ENCODE assay signal across 12 cellular contexts in genomic region chr1:31712041-31712440, GRCh38. TPM values are rescaled to one million over a fixed set of nuclear protein-coding genes. Genes with fewer than 3 reads are reported as not detected.
DNase-seq lines count a peak whose midpoint lies in the region; ATAC-seq lines count a peak whose summit lies in the region.
"Had no signal": no experiment of that assay in that cellular context is flagged by ENCODE, and none has a peak within 500 bp of the region (broad histone marks: within the 10 kb centered on the region; RNA-seq: fewer than 3 reads in every experiment).

No MANE protein-coding gene starts in this region.

- H3K27me3 ChIP-seq in SJSA1 (replicated peaks) (no peaks in the 10 kb centered on the region), rectal smooth muscle tissue (ENCODE audit: control insufficient read depth, insufficient read depth, low read length) (no peaks in the 10 kb centered on the region)

- H3K4me3 ChIP-seq in SJSA1 (no peak overlapping the region), rectal smooth muscle tissue (ENCODE audit: low read length) (no peak overlapping the region)

- ATAC-seq in HG02884 (IDR thresholded peaks at IDR 0.05; ENCODE audit: unreplicated experiment) (no peak), GM18502 (IDR thresholded peaks at IDR 0.05; ENCODE audit: poor library complexity, unreplicated experiment) (no peak)
- ATAC-seq: activated CD4-positive, CD25-positive, alpha-beta regulatory T cell treated with anti-CD3 and anti-CD28 coated beads, Interleukin-2, amount 50 U/mL, for 24 hours; activated T-cell treated with anti-CD3 and anti-CD28 coated beads, Interleukin-2, amount 50 U/mL, for 72 hours had no signal

- H3K9me3 ChIP-seq in SJSA1 (replicated peaks), result no peaks in the 10 kb centered on the region

- H3K4me1 ChIP-seq in SJSA1 (replicated peaks), result peaks cover 83% of the 10 kb centered on the region
- H3K4me1 ChIP-seq in rectal smooth muscle tissue (ENCODE audit: control insufficient read depth, insufficient read depth, low read length), result peaks cover 32% of the 10 kb centered on the region

- H3K27ac ChIP-seq in SJSA1 (peak overlapping the region; percentile 98), rectal smooth muscle tissue (ENCODE audit: low read depth, low read length) (peak overlapping the region; percentile 97)

- DNase-seq in EH (ENCODE audit: low read depth) (peak; percentile 83), SJSA1 (ENCODE audit: low read depth in 1 of 2, low spot score in 2 of 2) (peak; percentile 78 to 91), fibroblast of peridontal ligament (ENCODE audit: extremely low read depth) (peak; percentile 93), DMS53 (lab: John Stamatoyannopoulos, UW) (no peak), NCI-H1694 (lab: John Stamatoyannopoulos, UW) (no peak)
- DNase-seq: activated T-cell treated with anti-CD3 and anti-CD28 coated beads, Interleukin-2, amount 50 U/mL, for 72 hours; MV-4-11; NCI-H524 treated with DMSO at 0.1 percent for 48 hours had no signal

- H3K9ac ChIP-seq in rectal smooth muscle tissue (ENCODE audit: low read length), result no peak overlapping the region

- H3K36me3 ChIP-seq in SJSA1, result no peaks in the 10 kb centered on the region
- no peaks in the 10 kb centered on the region for H3K36me3 ChIP-seq in rectal smooth muscle tissue (ENCODE audit: control insufficient read depth, insufficient read depth, low read length)

RNA-seq across cellular contexts. Expression of gene COL16A1, which starts 8.2 kb away (rescaled TPM):
- total RNA-seq in SJSA1 (2014; rRNA removed; shearing (Covaris generic)), result 365 and 404 TPM in 2 replicates

RNA-seq across cellular contexts. Expression of gene ADGRB2, which starts 52.1 kb away (rescaled TPM):
- total RNA-seq in SJSA1 (2014; rRNA removed; shearing (Covaris generic)), result 15.4 and 15.8 TPM in 2 replicates

Comparison
In these comparisons a context has a peak if more than half of its experiments do, and no peak if none do; other contexts are left out.
1. DNase-seq: peak in EH (single experiment), SJSA1 (2 of 2) and fibroblast of peridontal ligament (single experiment); none in DMS53 (single experiment) and NCI-H1694 (single experiment).